1 cellular context compared by ENCODE assay signal in genomic region chr19:1364070-1364719, GRCh38.
TF ChIP-seq lines count a peak whose summit lies in the region.

No MANE protein-coding gene starts in this region.

TF ChIP-seq in IMR-90, 13 proteins besides CTCF, POLR2A, EP300 and RAD21:
- TF ChIP-seq SMC3 (IDR thresholded peaks at IDR 0.05; ENCODE audit: low read depth, low read length), result no peak
- TF ChIP-seq USF2 (IDR thresholded peaks at IDR 0.05; ENCODE audit: low read depth, low read length), result no peak
- TF ChIP-seq MAFK (IDR thresholded peaks at IDR 0.05; ENCODE audit: low read depth, low read length), result no peak
- no peak for TF ChIP-seq BHLHE40 (IDR thresholded peaks at IDR 0.05; ENCODE audit: low read depth, low read length)
- no peak for TF ChIP-seq MXI1 (IDR thresholded peaks at IDR 0.05; ENCODE audit: borderline replicate concordance, low read depth, low read length)
- no peak for TF ChIP-seq RFX5 (IDR thresholded peaks at IDR 0.05; ENCODE audit: low read depth, low read length)
- TF ChIP-seq NFE2L2 (IDR thresholded peaks at IDR 0.05; ENCODE audit: low read depth, low read length), result no peak
- TF ChIP-seq MAZ (IDR thresholded peaks at IDR 0.05; ENCODE audit: borderline replicate concordance, low read depth, low read length), result no peak
- TF ChIP-seq CHD1 (IDR thresholded peaks at IDR 0.05; ENCODE audit: low read depth, low read length), result no peak
- no peak for TF ChIP-seq CEBPB (IDR thresholded peaks at IDR 0.05; ENCODE audit: low read depth, low read length)
- no peak for TF ChIP-seq FOS (IDR thresholded peaks at IDR 0.05; ENCODE audit: low read depth, low read length)
- TF ChIP-seq ELK1 (IDR thresholded peaks at IDR 0.05; ENCODE audit: borderline replicate concordance, low read depth, low read length), result no peak
- TF ChIP-seq RCOR1 (IDR thresholded peaks at IDR 0.05; ENCODE audit: insufficient replicate concordance, low read length), result no peak
TF ChIP-seq in IMR-90: peak in this region for 0.
